ENCODE assay signal across 18 cellular contexts in genomic region chr7:90411510-90411909, GRCh38. TPM values are rescaled to one million over a fixed set of nuclear protein-coding genes. Genes with fewer than 3 reads are reported as not detected.
A peak's percentile ranks its signal among the peaks of the same experiment; 100 is the strongest.
DNase-seq lines count a peak whose midpoint lies in the region; ATAC-seq, FAIRE-seq and TF ChIP-seq lines count a peak whose summit lies in the region.
"Had no signal": no experiment of that assay in that cellular context is flagged by ENCODE, and none has a peak within 500 bp of the region (broad histone marks: within the 10 kb centered on the region; RNA-seq: fewer than 3 reads in every experiment).

No MANE protein-coding gene starts in this region.

- no peak for TF ChIP-seq CTCF in 22Rv1 (IDR thresholded peaks at IDR 0.05)
- no peak for TF ChIP-seq CTCF in endothelial cell (IDR thresholded peaks at IDR 0.05; ENCODE audit: unreplicated experiment)

- peak; percentile 71 for DNase-seq in HT-29 (ENCODE audit: low spot score)
- DNase-seq in SW480 (ENCODE audit: low spot score) = peak; percentile 42
- DNase-seq in kidney glomerular epithelial cell (lab: John Stamatoyannopoulos, UW) = peak; percentile 19
- no peak for DNase-seq in urothelium cell line (ENCODE audit: low spot score)
- no peak for DNase-seq in endothelial cell (ENCODE audit: low spot score)
- no peak for DNase-seq in DMS114 treated with DMSO at 0.1 percent for 48 hours (lab: John Stamatoyannopoulos, UW; ENCODE audit: unreplicated experiment)
- DNase-seq: activated B cell treated with CpG ODN at 0.5 μM for 24 hours, amygdala, DMS79 treated with DMSO at 0.1 percent for 48 hours, head of caudate nucleus, left ventricle myocardium superior, NCI-H524, occipital lobe had no signal

- H3K4me3 Mint-ChIP-seq in endothelial cell (ENCODE audit: unreplicated experiment) = no peak overlapping the region
- H3K4me3 Mint-ChIP-seq: activated B cell treated with CpG ODN at 0.5 μM for 24 hours had no signal

- H3K27ac ChIP-seq in 22Rv1 = peak overlapping the region; percentile 70
- H3K27ac ChIP-seq: SJSA1 had no signal

- no peak for FAIRE-seq in urothelium cell line (lab: Jason Lieb, UNC)
- FAIRE-seq: GM12891 had no signal

- no peak overlapping the region for H3K27ac Mint-ChIP-seq in endothelial cell (ENCODE audit: unreplicated experiment)
- H3K27ac Mint-ChIP-seq: activated B cell treated with CpG ODN at 0.5 μM for 24 hours had no signal

- H3K4me1 Mint-ChIP-seq in endothelial cell (ENCODE audit: unreplicated experiment) = no peaks in the 10 kb centered on the region
- H3K4me1 Mint-ChIP-seq: activated B cell treated with CpG ODN at 0.5 μM for 24 hours had no signal

- H3K27me3 Mint-ChIP-seq in endothelial cell (ENCODE audit: unreplicated experiment) = no peaks in the 10 kb centered on the region
- H3K27me3 Mint-ChIP-seq: activated B cell treated with CpG ODN at 0.5 μM for 24 hours had no signal

- no peak for ATAC-seq in HG02678 (IDR thresholded peaks at IDR 0.05; ENCODE audit: unreplicated experiment)
- ATAC-seq: left ventricle myocardium superior had no signal

- H3K9me3 Mint-ChIP-seq in endothelial cell (ENCODE audit: unreplicated experiment) = no peaks in the 10 kb centered on the region
- H3K9me3 Mint-ChIP-seq: activated B cell treated with CpG ODN at 0.5 μM for 24 hours had no signal

- peaks cover 12% of the 10 kb centered on the region for H3K36me3 Mint-ChIP-seq in endothelial cell (ENCODE audit: low read depth, unreplicated experiment)

RNA-seq across cellular contexts. Expression of gene CLDN12, which starts 8.2 kb away (rescaled TPM):
- 34.5 and 56.8 TPM in 2 replicates for total RNA-seq in HT-29 (2014; rRNA removed; shearing (Covaris generic))
- total RNA-seq in endothelial cell (ENCODE audit: unreplicated experiment) = 29.0 TPM

RNA-seq across cellular contexts. Expression of gene PTTG1IP2, which starts 57.9 kb away (rescaled TPM):
- not detected in 2 replicates for total RNA-seq in HT-29 (2014; rRNA removed; shearing (Covaris generic))
- not detected for total RNA-seq in endothelial cell (ENCODE audit: unreplicated experiment)
- total RNA-seq: activated B cell treated with CpG ODN at 0.5 μM for 24 hours, left ventricle myocardium superior, occipital lobe, SJSA1, ureter had no signal

Comparison
In these comparisons a context has a peak if more than half of its experiments do, and no peak if none do; other contexts are left out.
1. DNase-seq: peak in HT-29 (single experiment), SW480 (single experiment) and kidney glomerular epithelial cell (single experiment); none in urothelium cell line (single experiment), endothelial cell (single experiment) and DMS114 treated with DMSO at 0.1 percent for 48 hours (single experiment).